In the genomic region with DNA sequence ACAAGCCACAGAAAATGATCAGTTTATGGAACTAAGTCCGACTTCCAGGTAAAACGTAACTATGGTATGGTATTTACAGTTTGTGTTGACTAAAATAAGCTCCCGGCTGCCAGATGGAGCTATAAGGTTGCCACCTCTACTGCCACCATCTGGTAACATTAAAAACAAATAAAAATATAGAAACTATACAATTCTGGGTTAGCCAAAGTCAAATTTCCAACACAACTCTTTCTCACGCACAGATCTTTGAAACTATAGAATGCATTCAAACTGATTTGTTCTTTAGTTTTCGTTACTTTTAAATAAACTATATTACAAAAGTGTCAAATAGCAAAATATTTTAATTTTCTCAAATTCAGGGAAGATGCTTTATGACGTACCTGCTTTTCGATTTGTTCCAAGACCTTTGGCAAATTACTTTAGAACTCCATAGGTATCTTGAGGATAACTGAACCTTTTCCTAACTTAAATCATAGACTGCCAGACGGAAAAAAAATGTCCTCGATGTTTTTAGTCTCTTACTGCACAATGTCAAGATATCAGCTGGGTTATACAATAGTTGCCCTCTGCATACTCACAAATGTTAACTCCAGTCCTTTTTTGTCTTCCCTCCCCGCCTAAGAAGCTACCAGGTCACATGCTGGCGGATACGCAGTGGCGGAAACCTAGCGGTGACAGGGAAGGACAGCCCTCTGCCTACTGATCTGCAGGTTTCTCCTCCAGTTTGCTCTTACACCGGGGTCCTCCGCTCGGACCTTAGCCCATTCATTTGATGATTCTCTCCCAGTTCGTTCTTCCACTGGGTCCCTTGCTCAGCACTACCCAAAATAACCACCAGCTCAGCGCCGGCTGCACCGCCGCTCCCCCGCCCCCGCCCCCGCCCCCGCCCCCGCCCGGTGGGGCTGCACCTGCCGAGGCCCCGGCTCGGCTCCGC, we compare ENCODE assay signal across 8 cellular contexts. TPM values are rescaled to one million over a fixed set of nuclear protein-coding genes. Genes with fewer than 3 reads are reported as not detected.
DNase-seq lines count a peak whose midpoint lies in the region; ATAC-seq and TF ChIP-seq lines count a peak whose summit lies in the region.

No MANE protein-coding gene starts in this region.

- H3K4me3 ChIP-seq in RWPE2 (ENCODE audit: severe bottlenecking) (peak overlapping the region; percentile 90), neuron (ENCODE audit: low read length) (peak overlapping the region; percentile 92), testis (peak overlapping the region; percentile 99 to 100)

- DNase-seq in Daoy (ENCODE audit: low read depth): peak; percentile 70
- no peak for DNase-seq in RWPE2 (ENCODE audit: low spot score)
- DNase-seq in activated gamma-delta T cell treated with anti-CD3 and anti-CD28 coated beads, Interleukin-2, amount 50 U/mL, for 16 hours (ENCODE audit: low read depth): peak; percentile 36
- DNase-seq in foreskin keratinocyte: peak in 1 of 2 donors; percentile 62
- DNase-seq in testis: peak; percentile 77

- H3K9me3 ChIP-seq in KOPT-K1 (ENCODE audit: insufficient read depth, low read length, poor library complexity, severe bottlenecking): no peaks in the 10 kb centered on the region
- H3K9me3 ChIP-seq in RWPE2 (ENCODE audit: severe bottlenecking): no peaks in the 10 kb centered on the region
- H3K9me3 ChIP-seq in neuron (ENCODE audit: low read length): no peaks in the 10 kb centered on the region
- H3K9me3 ChIP-seq in testis: no peaks in the 10 kb centered on the region

- H3K36me3 ChIP-seq in KOPT-K1 (ENCODE audit: insufficient read depth, low read length) (no peaks in the 10 kb centered on the region), RWPE2 (ENCODE audit: low read depth) (no peaks in the 10 kb centered on the region), neuron (ENCODE audit: insufficient read depth, low read length) (no peaks in the 10 kb centered on the region), testis (ENCODE audit: low read depth, missing control alignments) (no peaks in the 10 kb centered on the region)

- ATAC-seq in GM21825 (IDR thresholded peaks at IDR 0.05; ENCODE audit: unreplicated experiment) (peak; percentile 43), RWPE2 (ENCODE audit: low read depth) (peak; percentile 47), foreskin keratinocyte (peak; percentile 61)

- TF ChIP-seq CTCF in RWPE2 (IDR thresholded peaks at IDR 0.05; ENCODE audit: poor library complexity, severe bottlenecking) (peak; percentile 81), foreskin keratinocyte (conservative IDR thresholded peaks at IDR 0.05) (peak; percentile 66), testis (IDR thresholded peaks at IDR 0.05) (peak in 1 of 3 experiments; percentile 27)

- WGBS in testis, 2 donors: 3 to 5% methylated on average over 18 to 31 of the region's 32 CpGs

- H3K27ac ChIP-seq in KOPT-K1 (ENCODE audit: low read depth, low read length, poor library complexity, severe bottlenecking): peak overlapping the region; percentile 86
- H3K27ac ChIP-seq in RWPE2 (ENCODE audit: poor library complexity, severe bottlenecking): peak overlapping the region; percentile 58
- peak overlapping the region; percentile 12 for H3K27ac ChIP-seq in foreskin keratinocyte
- H3K27ac ChIP-seq in testis: peak overlapping the region; percentile 93 to 95

- no peak for TF ChIP-seq POLR2A in testis (IDR thresholded peaks at IDR 0.05)

- H3K4me1 ChIP-seq in RWPE2 (ENCODE audit: insufficient read depth, poor library complexity, severe bottlenecking) (peaks cover 7% of the 10 kb centered on the region), foreskin keratinocyte (peaks cover 10% of the 10 kb centered on the region), neuron (ENCODE audit: insufficient read depth, low read length) (peaks cover 5% of the 10 kb centered on the region), testis (peaks cover 13% of the 10 kb centered on the region)

- H2AFZ ChIP-seq in neuron (ENCODE audit: low read depth, low read length): peak overlapping the region; percentile 77

- H3K27me3 ChIP-seq in RWPE2 (ENCODE audit: insufficient read depth, poor library complexity, severe bottlenecking) (no peaks in the 10 kb centered on the region), foreskin keratinocyte (no peaks in the 10 kb centered on the region), neuron (ENCODE audit: insufficient read depth, low read length) (no peaks in the 10 kb centered on the region), testis (no peaks in the 10 kb centered on the region)

- intact Hi-C loops in testis (cut with DNase I; ENCODE audit: low total_unique reads): no loop called here

RNA-seq across cellular contexts. Expression of gene SLC17A5, which starts 0.9 kb away (rescaled TPM):
- 4.8 and 5.0 TPM in 2 replicates for total RNA-seq in Daoy (2014; rRNA removed; shearing (Covaris generic))
- total RNA-seq in foreskin keratinocyte: 5.7 and 6.5 TPM in 2 replicates
- 3.3 and 3.4 TPM in 2 replicates for polyA plus RNA-seq in foreskin keratinocyte
- 10 to 100 TPM in 1 of 2 donors, 1 to 10 TPM in 1; 8.7 to 16.1 TPM for total RNA-seq in testis
- polyA plus RNA-seq in testis (ENCODE audit: insufficient read depth, low read depth, low replicate concordance): 12.5 TPM

RNA-seq across cellular contexts. Expression of gene CD109, which starts 43.1 kb away (rescaled TPM):
- total RNA-seq in Daoy (2014; rRNA removed; shearing (Covaris generic)): 34.0 and 36.6 TPM in 2 replicates
- total RNA-seq in foreskin keratinocyte (42.4 and 47.8 TPM in 2 replicates), testis (1 to 10 TPM; 4.0 to 5.4 TPM)
- polyA plus RNA-seq in foreskin keratinocyte (7.8 and 10.2 TPM in 2 replicates), testis (ENCODE audit: insufficient read depth, low read depth, low replicate concordance) (7.0 TPM)

Comparison
In these comparisons a context has a peak if more than half of its experiments do, and no peak if none do; other contexts are left out.
1. H3K27ac ChIP-seq: peak in every context shown above with its lines; median percentile 94 in testis; 86 in KOPT-K1; 58 in RWPE2; 12 in foreskin keratinocyte.